19 cellular contexts compared by ENCODE assay signal in the genomic region with DNA sequence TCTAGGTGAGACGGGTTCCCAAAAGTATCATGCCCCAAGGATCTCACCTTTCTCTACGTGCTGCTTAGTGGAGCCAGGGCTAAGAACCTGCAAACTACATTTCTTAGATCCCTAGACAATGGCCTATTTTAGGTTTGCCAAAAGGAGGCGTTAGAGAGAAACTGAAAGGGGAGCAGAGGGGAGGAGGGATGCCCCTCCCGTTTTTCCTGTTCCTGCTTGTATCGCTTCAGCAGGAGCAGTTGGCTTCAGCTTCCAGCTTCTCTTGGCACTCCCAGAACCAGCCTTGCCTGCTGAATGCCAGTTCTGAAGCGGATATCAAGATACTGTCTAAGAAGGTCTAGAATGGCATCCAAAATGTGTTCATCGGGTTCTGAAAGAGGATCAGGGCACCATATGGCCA. TPM values are rescaled to one million over a fixed set of nuclear protein-coding genes. Genes with fewer than 3 reads are reported as not detected.
DNase-seq lines count a peak whose midpoint lies in the region; ATAC-seq and TF ChIP-seq lines count a peak whose summit lies in the region.
"Had no signal": no experiment of that assay in that cellular context is flagged by ENCODE, and none has a peak within 500 bp of the region (broad histone marks: within the 10 kb centered on the region; RNA-seq: fewer than 3 reads in every experiment).

No MANE protein-coding gene starts in this region.

- TF ChIP-seq CTCF in esophagus squamous epithelium (IDR thresholded peaks at IDR 0.05) (peak in 3 of 6 experiments; percentile 8 to 45 (median 28)), neural progenitor cell (IDR thresholded peaks at IDR 0.05) (peak; percentile 18)

- 22 to 32% methylated on average over 7 of the region's 7 CpGs for WGBS in esophagus squamous epithelium, 2 donors

- no peak for ATAC-seq in HG03135 (IDR thresholded peaks at IDR 0.05; ENCODE audit: unreplicated experiment)
- ATAC-seq: body of pancreas had no signal

- no peak overlapping the region for H2AFZ ChIP-seq in neural progenitor cell (replicated peaks)

- peaks cover 0 to 19% (median 0%) of the 10 kb centered on the region in 3 donors for H3K4me1 ChIP-seq in esophagus squamous epithelium
- H3K4me1 ChIP-seq in neural progenitor cell: no peaks in the 10 kb centered on the region
- H3K4me1 ChIP-seq: body of pancreas, right lobe of liver had no signal

- DNase-seq in H7 (peak; percentile 67), NCI-H69 (lab: John Stamatoyannopoulos, UW) (peak; percentile 16), esophagus squamous epithelium (lab: John Stamatoyannopoulos, UW) (no peak), neural progenitor cell (ENCODE audit: low spot score) (peak; percentile 32), LoVo (ENCODE audit: low spot score) (no peak)
- DNase-seq in activated naive CD4-positive, alpha-beta T cell treated with Interleukin-2 at 50 U/mL for 16 hours: no peak
- no peak for DNase-seq in stimulated activated naive CD4-positive, alpha-beta T cell treated with Interleukin-2 at 50 U/mL for 16 hours (lab: John Stamatoyannopoulos, UW)
- DNase-seq: activated CD4-positive, alpha-beta T cell treated with anti-CD3 and anti-CD28 coated beads for 1 hour; activated CD8-positive, alpha-beta memory T cell treated with anti-CD3 and anti-CD28 coated beads, Interleukin-2, amount 50 U/mL, for 4 hours; activated naive CD4-positive, alpha-beta T cell treated with anti-CD3 and anti-CD28 coated beads, Interleukin-2, amount 50 U/mL, for 16 hours; BE2C; MM.1S; NCI-H2029 treated with DMSO at 0.1 percent for 48 hours; NCI-H774; right lobe of liver; stimulated activated CD4-positive, alpha-beta T cell treated with anti-CD3 and anti-CD28 coated beads, Interleukin-2, amount 100 ng/mL, for 24 hours had no signal

- H3K9ac ChIP-seq in neural progenitor cell: no peak overlapping the region

- no peak overlapping the region for H3K27ac Mint-ChIP-seq in neural progenitor cell

- H3K36me3 ChIP-seq in H7 (replicated peaks; ENCODE audit: control insufficient read depth, insufficient read depth, low read length): no peaks in the 10 kb centered on the region
- H3K36me3 ChIP-seq in esophagus squamous epithelium: no peaks in the 10 kb centered on the region
- H3K36me3 ChIP-seq in neural progenitor cell: no peaks in the 10 kb centered on the region
- H3K36me3 ChIP-seq: BE2C, right lobe of liver had no signal

- peaks cover 0 to 10% (median 7%) of the 10 kb centered on the region in 3 donors for H3K9me3 ChIP-seq in esophagus squamous epithelium
- no peaks in the 10 kb centered on the region for H3K9me3 ChIP-seq in neural progenitor cell (ENCODE audit: low read depth)
- H3K9me3 ChIP-seq: BE2C, right lobe of liver had no signal

- no peaks in the 10 kb centered on the region for H3K4me1 Mint-ChIP-seq in neural progenitor cell
- H3K4me1 Mint-ChIP-seq: neural crest cell had no signal

- H3F3A ChIP-seq in neural progenitor cell (ENCODE audit: low read depth): no peaks in the 10 kb centered on the region

- peak overlapping the region in 3 of 4 donors; percentile 32 to 51 (median 45) for H3K27ac ChIP-seq in esophagus squamous epithelium
- no peak overlapping the region for H3K27ac ChIP-seq in neural progenitor cell
- H3K27ac ChIP-seq: body of pancreas, right lobe of liver had no signal

- peaks cover 9% of the 10 kb centered on the region for H3K9me3 Mint-ChIP-seq in neural progenitor cell

- H3K4me3 ChIP-seq in H7 (ENCODE audit: insufficient read depth, low read depth, low read length) (no peak overlapping the region), esophagus squamous epithelium (no peak overlapping the region), neural progenitor cell (no peak overlapping the region)
- H3K4me3 ChIP-seq: body of pancreas, right lobe of liver had no signal

- no peaks in the 10 kb centered on the region for H4K20me1 ChIP-seq in neural progenitor cell (ENCODE audit: low read depth)

- intact Hi-C loops in esophagus squamous epithelium (cut with DNase I): loop anchor here (5.0 kb wide), 1 partner anchor 69 kb away; no protein-coding TSS in a partner anchor

- H3K27me3 Mint-ChIP-seq in neural progenitor cell (ENCODE audit: insufficient read depth, low read depth): peaks cover 5% of the 10 kb centered on the region

- H3K79me2 ChIP-seq in neural progenitor cell (ENCODE audit: low read depth): no peaks in the 10 kb centered on the region

- no peak for TF ChIP-seq POLR2A in esophagus squamous epithelium (IDR thresholded peaks at IDR 0.05)

- no peaks in the 10 kb centered on the region for H3K36me3 Mint-ChIP-seq in neural progenitor cell

- H3K27me3 ChIP-seq in H7 (ENCODE audit: control insufficient read depth, insufficient read depth, low read length) (no peaks in the 10 kb centered on the region), esophagus squamous epithelium (no peaks in the 10 kb centered on the region), neural progenitor cell (no peaks in the 10 kb centered on the region)
- H3K27me3 ChIP-seq: BE2C, body of pancreas, right lobe of liver had no signal

- no peak overlapping the region for H3K4me3 Mint-ChIP-seq in neural progenitor cell
- H3K4me3 Mint-ChIP-seq: neural crest cell had no signal

- no peak overlapping the region for H3K4me2 ChIP-seq in neural progenitor cell

RNA-seq across cellular contexts. Expression of a gene that starts 58.4 kb away (rescaled TPM):
- total RNA-seq in H7 (2014; rRNA removed; shearing (Covaris generic)): 7.2 and 9.8 TPM in 2 replicates
- total RNA-seq in esophagus squamous epithelium (10 to 100 TPM; 18.7 to 37.1 (median 27.1) TPM), neural progenitor cell (ENCODE audit: low replicate concordance) (6.6 and 9.3 TPM in 2 replicates)

Comparison
In these comparisons a context has a peak if more than half of its experiments do, and no peak if none do; other contexts are left out.
1. DNase-seq: peak in H7 (single experiment), NCI-H69 (single experiment) and neural progenitor cell (single experiment); none in esophagus squamous epithelium (single experiment), activated naive CD4-positive, alpha-beta T cell treated with Interleukin-2 at 50 U/mL for 16 hours (single experiment), stimulated activated naive CD4-positive, alpha-beta T cell treated with Interleukin-2 at 50 U/mL for 16 hours (single experiment) and LoVo (single experiment).